In genomic region chr7:118473271-118473670, GRCh38 we compare ENCODE assay signal across 22 cellular contexts.
"Had no signal": no experiment of that assay in that cellular context is flagged by ENCODE, and none has a peak within 500 bp of the region (broad histone marks: within the 10 kb centered on the region; RNA-seq: fewer than 3 reads in every experiment).

No MANE protein-coding gene starts in this region.

- H3K27me3 ChIP-seq: esophagus squamous epithelium, pancreas, right atrium auricular region, suprapubic skin, tibial artery, vagina had no signal

- DNase-seq: cortex of kidney; effector memory CD8-positive, alpha-beta T cell; erythroblast; esophagus squamous epithelium; kidney; natural killer cell; pancreas; stimulated activated CD4-positive, alpha-beta T cell treated with anti-CD3 and anti-CD28 coated beads, Interleukin-12 subunit alpha, Interleukin-12 subunit beta, amount 100 ng/mL, for 4 hours; stimulated activated CD4-positive, alpha-beta T cell treated with anti-CD3 and anti-CD28 coated beads, Interleukin-1b, Interleukin-23, amount 100 ng/mL, for 48 hours; stimulated activated CD4-positive, alpha-beta T cell treated with anti-CD3 and anti-CD28 coated beads, Interleukin-4, amount 100 ng/mL, for 1 hour; stimulated activated CD8-positive, alpha-beta memory T cell treated with anti-CD3 and anti-CD28 coated beads, Interleukin-4, amount 100 ng/mL, for 48 hours; stimulated activated naive CD4-positive, alpha-beta T cell; stimulated activated naive CD8-positive, alpha-beta T cell treated with anti-CD3 and anti-CD28 coated beads, Interleukin-15, amount 100 ng/mL, for 72 hours; tibial artery had no signal

- H3K36me3 ChIP-seq: esophagus squamous epithelium, pancreas, prostate gland, right atrium auricular region, suprapubic skin, tibial artery, vagina had no signal

- ATAC-seq: effector memory CD8-positive, alpha-beta T cell; left lobe of liver; natural killer cell; pancreas; sciatic nerve; stimulated activated naive CD8-positive, alpha-beta T cell treated with anti-CD3 and anti-CD28 coated beads, Interleukin-15, amount 100 ng/mL, for 72 hours had no signal

- H3K4me1 ChIP-seq: esophagus squamous epithelium, pancreas, prostate gland, right atrium auricular region, suprapubic skin, tibial artery, vagina had no signal

- H3K4me3 ChIP-seq: esophagus squamous epithelium, lung, pancreas, prostate gland, right atrium auricular region, smooth muscle cell, suprapubic skin, tibial artery, vagina had no signal

- H3K4me2 ChIP-seq: smooth muscle cell had no signal

- H3K9me3 ChIP-seq: esophagus squamous epithelium, pancreas, prostate gland, right atrium auricular region, suprapubic skin, tibial artery, vagina had no signal

- H3K27ac ChIP-seq: esophagus squamous epithelium, pancreas, prostate gland, right atrium auricular region, suprapubic skin, tibial artery, vagina had no signal
